Comparison of ENCODE assay signal across 7 cellular contexts in genomic region chrX:1852082-1852481, GRCh38.
"Had no signal": no experiment of that assay in that cellular context is flagged by ENCODE, and none has a peak within 500 bp of the region (broad histone marks: within the 10 kb centered on the region; RNA-seq: fewer than 3 reads in every experiment).

No MANE protein-coding gene starts in this region.

- H3K36me3 ChIP-seq: HAP-1 had no signal

- H3K9ac ChIP-seq: GM23248 had no signal

- H3K4me1 ChIP-seq: HAP-1 had no signal

- H3K4me3 Mint-ChIP-seq: HFFc6 had no signal

- H3K27ac Mint-ChIP-seq: HFFc6 had no signal

- H3K9me3 ChIP-seq: HAP-1 had no signal

- H3K27ac ChIP-seq: GM23248 had no signal

- H3K4me3 ChIP-seq: GM23248, HAP-1 had no signal

- H2AFZ ChIP-seq: GM23248 had no signal

- DNase-seq: GM23248, GOT3, H7, HFFc6, IMR-90 had no signal

- ATAC-seq: HCT116 had no signal
